Comparison of ENCODE assay signal across 18 cellular contexts in genomic region chr2:134453973-134454372, GRCh38.
"Had no signal": no experiment of that assay in that cellular context is flagged by ENCODE, and none has a peak within 500 bp of the region (broad histone marks: within the 10 kb centered on the region; RNA-seq: fewer than 3 reads in every experiment).

No MANE protein-coding gene starts in this region.

- DNase-seq: activated CD4-positive, alpha-beta memory T cell treated with anti-CD3 and anti-CD28 coated beads for 36 hours; activated CD4-positive, alpha-beta T cell treated with anti-CD3 and anti-CD28 coated beads for 36 hours; activated naive CD4-positive, alpha-beta T cell treated with anti-CD3 and anti-CD28 coated beads, Interleukin-2, amount 10 ng/mL, durations not matched to agents 7 days and 5 days; activated naive CD8-positive, alpha-beta T cell treated with anti-CD3 and anti-CD28 coated beads, Interleukin-2, amount 50 U/mL, for 24 hours; activated T-cell treated with anti-CD3 and anti-CD28 coated beads, Interleukin-2, amount 50 U/mL, for 24 hours; anterior cingulate cortex; colonic mucosa; kidney; stimulated activated CD4-positive, alpha-beta T cell treated with anti-CD3 and anti-CD28 coated beads, Interleukin-2, amount 100 ng/mL, for 24 hours; stimulated activated naive CD8-positive, alpha-beta T cell treated with anti-CD3 and anti-CD28 coated beads, Interleukin-15, Interleukin-2, amounts not matched to agents 100 U/mL and 50 U/mL, for 24 hours; transverse colon had no signal

- H3K9me3 ChIP-seq: colonic mucosa, heart left ventricle, prostate gland, right atrium auricular region, transverse colon had no signal

- H3K36me3 ChIP-seq: colonic mucosa, prostate gland had no signal

- H3K4me1 ChIP-seq: colonic mucosa, prostate gland, transverse colon had no signal

- H3K4me3 Mint-ChIP-seq: activated CD4-positive, alpha-beta memory T cell treated with anti-CD3 and anti-CD28 coated beads for 36 hours; activated CD4-positive, alpha-beta T cell treated with anti-CD3 and anti-CD28 coated beads for 36 hours; activated naive CD4-positive, alpha-beta T cell treated with anti-CD3 and anti-CD28 coated beads, Interleukin-2, amount 10 ng/mL, durations not matched to agents 7 days and 5 days; activated naive CD8-positive, alpha-beta T cell treated with anti-CD3 and anti-CD28 coated beads, Interleukin-2, amount 50 U/mL, for 24 hours; activated T-cell treated with anti-CD3 and anti-CD28 coated beads, Interleukin-2, amount 50 U/mL, for 24 hours; brain; central memory CD8-positive, alpha-beta T cell had no signal

- H3K9me3 Mint-ChIP-seq: activated CD4-positive, alpha-beta memory T cell treated with anti-CD3 and anti-CD28 coated beads for 36 hours; activated naive CD4-positive, alpha-beta T cell treated with anti-CD3 and anti-CD28 coated beads, Interleukin-2, amount 10 ng/mL, durations not matched to agents 7 days and 5 days; activated naive CD8-positive, alpha-beta T cell treated with anti-CD3 and anti-CD28 coated beads, Interleukin-2, amount 50 U/mL, for 24 hours; activated T-cell treated with anti-CD3 and anti-CD28 coated beads, Interleukin-2, amount 50 U/mL, for 24 hours; central memory CD8-positive, alpha-beta T cell had no signal

- H3K27ac Mint-ChIP-seq: activated CD4-positive, alpha-beta memory T cell treated with anti-CD3 and anti-CD28 coated beads for 36 hours; activated CD4-positive, alpha-beta T cell treated with anti-CD3 and anti-CD28 coated beads for 36 hours; activated naive CD4-positive, alpha-beta T cell treated with anti-CD3 and anti-CD28 coated beads, Interleukin-2, amount 10 ng/mL, durations not matched to agents 7 days and 5 days; activated naive CD8-positive, alpha-beta T cell treated with anti-CD3 and anti-CD28 coated beads, Interleukin-2, amount 50 U/mL, for 24 hours; activated T-cell treated with anti-CD3 and anti-CD28 coated beads, Interleukin-2, amount 50 U/mL, for 24 hours had no signal

- H3K4me3 ChIP-seq: colonic mucosa, heart left ventricle, prostate gland, right atrium auricular region, transverse colon had no signal

- FAIRE-seq: frontal cortex, kidney had no signal

- ATAC-seq: activated CD4-positive, alpha-beta T cell treated with anti-CD3 and anti-CD28 coated beads for 36 hours; activated naive CD8-positive, alpha-beta T cell treated with anti-CD3 and anti-CD28 coated beads, Interleukin-2, amount 50 U/mL, for 24 hours; left lobe of liver; stimulated activated naive CD8-positive, alpha-beta T cell treated with anti-CD3 and anti-CD28 coated beads, Interleukin-15, Interleukin-2, amounts not matched to agents 100 U/mL and 50 U/mL, for 24 hours had no signal

- H3K27me3 Mint-ChIP-seq: activated CD4-positive, alpha-beta memory T cell treated with anti-CD3 and anti-CD28 coated beads for 36 hours; activated CD4-positive, alpha-beta T cell treated with anti-CD3 and anti-CD28 coated beads for 36 hours; activated naive CD4-positive, alpha-beta T cell treated with anti-CD3 and anti-CD28 coated beads, Interleukin-2, amount 10 ng/mL, durations not matched to agents 7 days and 5 days; activated naive CD8-positive, alpha-beta T cell treated with anti-CD3 and anti-CD28 coated beads, Interleukin-2, amount 50 U/mL, for 24 hours; activated T-cell treated with anti-CD3 and anti-CD28 coated beads, Interleukin-2, amount 50 U/mL, for 24 hours; central memory CD8-positive, alpha-beta T cell had no signal

- H3K4me1 Mint-ChIP-seq: activated CD4-positive, alpha-beta T cell treated with anti-CD3 and anti-CD28 coated beads for 36 hours; activated naive CD4-positive, alpha-beta T cell treated with anti-CD3 and anti-CD28 coated beads, Interleukin-2, amount 10 ng/mL, durations not matched to agents 7 days and 5 days; activated naive CD8-positive, alpha-beta T cell treated with anti-CD3 and anti-CD28 coated beads, Interleukin-2, amount 50 U/mL, for 24 hours; central memory CD8-positive, alpha-beta T cell had no signal

- H3K36me3 Mint-ChIP-seq: activated CD4-positive, alpha-beta memory T cell treated with anti-CD3 and anti-CD28 coated beads for 36 hours; activated naive CD4-positive, alpha-beta T cell treated with anti-CD3 and anti-CD28 coated beads, Interleukin-2, amount 10 ng/mL, durations not matched to agents 7 days and 5 days had no signal

- H3K27me3 ChIP-seq: colonic mucosa, heart left ventricle, right atrium auricular region, transverse colon had no signal

- H3K27ac ChIP-seq: colonic mucosa, heart left ventricle, prostate gland, transverse colon had no signal
